ENCODE assay signal across 16 cellular contexts in genomic region chr6:76790045-76790796, GRCh38.
"Had no signal": no experiment of that assay in that cellular context is flagged by ENCODE, and none has a peak within 500 bp of the region (broad histone marks: within the 10 kb centered on the region; RNA-seq: fewer than 3 reads in every experiment).

No MANE protein-coding gene starts in this region.

- H3K9me3 ChIP-seq: left ventricle myocardium inferior, right atrium auricular region, suprapubic skin had no signal

- H3K4me3 ChIP-seq: dorsolateral prefrontal cortex, left ventricle myocardium inferior, right atrium auricular region, suprapubic skin had no signal

- H3K36me3 ChIP-seq: left ventricle myocardium inferior, right atrium auricular region, suprapubic skin had no signal

- ATAC-seq: activated CD4-positive, CD25-positive, alpha-beta regulatory T cell treated with anti-CD3 and anti-CD28 coated beads, Interleukin-2, amount 50 U/mL, for 24 hours; activated T-cell treated with anti-CD3 and anti-CD28 coated beads, Interleukin-2, amount 50 U/mL, for 4 hours; stimulated activated naive CD8-positive, alpha-beta T cell treated with anti-CD3 and anti-CD28 coated beads, Interleukin-15, Interleukin-2, amounts not matched to agents 100 U/mL and 50 U/mL, for 24 hours had no signal

- H3K27ac ChIP-seq: dorsolateral prefrontal cortex, left ventricle myocardium inferior, right atrium auricular region, suprapubic skin had no signal

- H3K4me1 ChIP-seq: left ventricle myocardium inferior, right atrium auricular region, suprapubic skin had no signal

- FAIRE-seq: kidney had no signal

- H3K27me3 ChIP-seq: dorsolateral prefrontal cortex, right atrium auricular region, suprapubic skin had no signal

- DNase-seq: activated CD4-positive, alpha-beta T cell treated with anti-CD3 and anti-CD28 coated beads, Interleukin-2, amount 50 U/mL, for 1 hour; activated CD8-positive, alpha-beta memory T cell treated with anti-CD3 and anti-CD28 coated beads, Interleukin-2, amount 50 U/mL, for 4 hours; activated naive CD4-positive, alpha-beta T cell treated with anti-CD3 and anti-CD28 coated beads for 36 hours; activated T-cell treated with anti-CD3 and anti-CD28 coated beads, Interleukin-2, amount 50 U/mL, for 4 hours; caudate nucleus; dorsolateral prefrontal cortex; erythroblast; foreskin melanocyte; kidney; left ventricle myocardium inferior; nephron progenitor cell; occipital lobe; stimulated activated naive CD8-positive, alpha-beta T cell treated with anti-CD3 and anti-CD28 coated beads, Interleukin-15, Interleukin-2, amounts not matched to agents 100 U/mL and 50 U/mL, for 24 hours had no signal
